In genomic region chr3:8607285-8608040, GRCh38 we compare ENCODE assay signal across 8 cellular contexts. TPM values are rescaled to one million over a fixed set of nuclear protein-coding genes. Genes with fewer than 3 reads are reported as not detected.
A peak's percentile ranks its signal among the peaks of the same experiment; 100 is the strongest.
DNase-seq lines count a peak whose midpoint lies in the region; ATAC-seq and TF ChIP-seq lines count a peak whose summit lies in the region.

No MANE protein-coding gene starts in this region.

- H3K27me3 ChIP-seq in AG04450 (ENCODE audit: control insufficient read depth, insufficient read depth, low read length): peaks cover 3% of the 10 kb centered on the region
- no peaks in the 10 kb centered on the region for H3K27me3 ChIP-seq in trophoblast cell (ENCODE audit: insufficient read depth, low read length)

- peak; percentile 60 for TF ChIP-seq CTCF in AG04450 (IDR thresholded peaks at IDR 0.05; ENCODE audit: low read depth, low read length)

- CTCF ChIA-PET in AG04450 (lab: Charles Lee): interaction anchor here (0.7 to 4.1 kb wide), 12 partner anchors 12 to 282 kb away, joined by 3 to 44 read pairs (median 4); no protein-coding TSS in a partner anchor

- peak overlapping the region; percentile 73 for H2BK120ac ChIP-seq in trophoblast cell (ENCODE audit: insufficient read depth, low read length, poor library complexity)

- H3K4me3 ChIP-seq in AG04450 (ENCODE audit: low read depth, low read length): no peak overlapping the region
- H3K4me3 ChIP-seq in trophoblast cell (ENCODE audit: low read depth, low read length): no peak overlapping the region

- POLR2A ChIA-PET in AG04450 (lab: Yijun Ruan, JAX): no interaction called here

- H3K4me2 ChIP-seq in trophoblast cell (ENCODE audit: low read length): peak overlapping the region; percentile 33

- H3K36me3 ChIP-seq in trophoblast cell (ENCODE audit: control insufficient read depth in 1 of 2, insufficient read depth in 2 of 2, low read length in 2 of 2): no peaks in the 10 kb centered on the region

- H3K79me2 ChIP-seq in trophoblast cell (ENCODE audit: control insufficient read depth, insufficient read depth, low read length, poor library complexity): no peaks in the 10 kb centered on the region

- H4K12ac ChIP-seq in trophoblast cell (ENCODE audit: low read depth, low read length): no peak overlapping the region

- H3K9ac ChIP-seq in trophoblast cell (ENCODE audit: low read length): no peak overlapping the region

- H3K14ac ChIP-seq in trophoblast cell (ENCODE audit: low read length): peak overlapping the region; percentile 44

- peaks cover 9% of the 10 kb centered on the region for H3K79me1 ChIP-seq in trophoblast cell (ENCODE audit: low read length)

- peak overlapping the region; percentile 55 for H2BK12ac ChIP-seq in trophoblast cell (ENCODE audit: low read length)

- H4K91ac ChIP-seq in trophoblast cell (ENCODE audit: low read depth, low read length): peak overlapping the region; percentile 63

- no peak overlapping the region for H2AK5ac ChIP-seq in trophoblast cell (ENCODE audit: low read length)

- no peak overlapping the region for H3K23ac ChIP-seq in trophoblast cell (ENCODE audit: low read length)

- peak overlapping the region; percentile 29 for H2BK5ac ChIP-seq in trophoblast cell (ENCODE audit: low read depth, low read length, poor library complexity)

- no peaks in the 10 kb centered on the region for H3K9me3 ChIP-seq in AG04450 (ENCODE audit: control insufficient read depth, insufficient read depth, low read length)
- H3K9me3 ChIP-seq in trophoblast cell (ENCODE audit: insufficient read depth, low read depth, low read length): peaks cover 3% of the 10 kb centered on the region

- no peak overlapping the region for H3K27ac ChIP-seq in AG04450 (ENCODE audit: low read depth, low read length)
- H3K27ac ChIP-seq in trophoblast cell (ENCODE audit: low read depth, low read length): peak overlapping the region; percentile 65

- no CpG with 5 or more reads among the region's 7 CpGs for WGBS in trophoblast cell (ENCODE audit: extremely low coverage, insufficient coverage, insufficient read length)

- no peak overlapping the region for H4K8ac ChIP-seq in trophoblast cell (ENCODE audit: low read depth, low read length)

- H3K4ac ChIP-seq in trophoblast cell (ENCODE audit: low read depth, low read length): peak overlapping the region; percentile 7

- peaks cover 12% of the 10 kb centered on the region in 2 experiments for H3K4me1 ChIP-seq in trophoblast cell (ENCODE audit: control insufficient read depth in 1 of 2, insufficient read depth in 2 of 2, low read length in 2 of 2)

- peak overlapping the region; percentile 19 for H3K18ac ChIP-seq in trophoblast cell (ENCODE audit: low read length)

- peak overlapping the region; percentile 37 for H2AFZ ChIP-seq in trophoblast cell (ENCODE audit: insufficient read depth, low read length, poor library complexity)

- ATAC-seq in GM21717 (IDR thresholded peaks at IDR 0.05; ENCODE audit: unreplicated experiment) (peak; percentile 70), SK-N-SH treated with all-trans-retinoic acid at 6 μM for 48 hours (peak; percentile 97), HG02623 (IDR thresholded peaks at IDR 0.05; ENCODE audit: unreplicated experiment) (no peak), GM18519 (IDR thresholded peaks at IDR 0.05; ENCODE audit: low FRiP score, unreplicated experiment) (no peak), HG02938 (IDR thresholded peaks at IDR 0.05; ENCODE audit: unreplicated experiment) (no peak)

- DNase-seq in AG04450 (ENCODE audit: low read depth, low spot score): peak; percentile 37
- peak; percentile 27 for DNase-seq in glomerular endothelial cell (ENCODE audit: extremely low read depth, low read depth, low spot score)
- DNase-seq in trophoblast cell: peak; percentile 25 to 63

TF ChIP-seq in SK-N-SH treated with all-trans-retinoic acid at 6 μM for 48 hours, 23 proteins besides CTCF, POLR2A, EP300 and RAD21:
- TF ChIP-seq TCF4 (CRISPR knock-in tag; IDR thresholded peaks at IDR 0.05; ENCODE audit: borderline replicate concordance) (peak; percentile 51; the same call in 1 of the 2 replicates), ARNTL (CRISPR knock-in tag; IDR thresholded peaks at IDR 0.05; ENCODE audit: borderline replicate concordance, low read depth) (no peak)

RNA-seq across cellular contexts. Expression of gene SSUH2, which starts 37.1 kb away (rescaled TPM):
- polyA plus RNA-seq in AG04450 (2011; rRNA removed): 0.09 and 0.12 TPM in 2 replicates
- polyA minus RNA-seq in AG04450 (2011; rRNA and poly(A)+ RNA removed): 0.28 TPM in 1 of 2 replicates, not detected in the other
- total RNA-seq in glomerular endothelial cell: not detected in 2 replicates
- polyA plus RNA-seq in trophoblast cell (2013): 0.25 and 0.30 TPM in 2 replicates

Comparison
In these comparisons a context has a peak if more than half of its experiments do, and no peak if none do; other contexts are left out.
1. ATAC-seq: peak in GM21717 (single experiment) and SK-N-SH treated with all-trans-retinoic acid at 6 μM for 48 hours (single experiment); none in HG02623 (single experiment), GM18519 (single experiment) and HG02938 (single experiment).
2. Peak in every context shown above with its lines, with median percentiles within 50 percentile points of each other: DNase-seq.